ENCODE assay signal across 8 cellular contexts in genomic region chr6:692858-693736, GRCh38. TPM values are rescaled to one million over a fixed set of nuclear protein-coding genes. Genes with fewer than 3 reads are reported as not detected.
DNase-seq lines count a peak whose midpoint lies in the region; ATAC-seq and TF ChIP-seq lines count a peak whose summit lies in the region.

EXOC2 (minus strand) TSS chr6:693139; CDS start chr6:637818, 55,321 bp downstream.

- peak within 1 kb of the TSS; percentile 40 to 97 (median 94) for H3K27ac Mint-ChIP-seq in naive thymus-derived CD8-positive, alpha-beta T cell
- H3K27ac Mint-ChIP-seq in stimulated activated naive B cell treated with anti-CD40 and anti-IgM and Interleukin-4, amounts not matched to agents 10 μg/mL and 1 μg/mL and 100 μg/mL, for 72 hours = peak within 1 kb of the TSS; percentile 95

- POLR2A ChIA-PET in naive thymus-derived CD8-positive, alpha-beta T cell (lab: Charles Lee) = interaction anchor here (0.7 to 3.1 kb wide), 3 partner anchors 9 to 22 kb away, joined by 3 to 19 read pairs (median 4); no protein-coding TSS in a partner anchor

- no peaks in the 10 kb centered on the region for H3K27me3 Mint-ChIP-seq in naive thymus-derived CD8-positive, alpha-beta T cell
- H3K27me3 Mint-ChIP-seq in stimulated activated naive B cell treated with anti-CD40 and anti-IgM and Interleukin-4, amounts not matched to agents 10 μg/mL and 1 μg/mL and 100 μg/mL, for 72 hours = no peaks in the 10 kb centered on the region

- H3K4me1 Mint-ChIP-seq in naive thymus-derived CD8-positive, alpha-beta T cell = peaks cover 16 to 46% (median 36%) of the 10 kb centered on the region in 4 donors
- H3K4me1 Mint-ChIP-seq in stimulated activated naive B cell treated with anti-CD40 and anti-IgM and Interleukin-4, amounts not matched to agents 10 μg/mL and 1 μg/mL and 100 μg/mL, for 72 hours = peaks cover 19 to 31% of the 10 kb centered on the region in 2 donors

- no peaks in the 10 kb centered on the region for H3K9me3 Mint-ChIP-seq in naive thymus-derived CD8-positive, alpha-beta T cell
- H3K9me3 Mint-ChIP-seq in stimulated activated naive B cell treated with anti-CD40 and anti-IgM and Interleukin-4, amounts not matched to agents 10 μg/mL and 1 μg/mL and 100 μg/mL, for 72 hours = no peaks in the 10 kb centered on the region

- H3K4me3 Mint-ChIP-seq in naive thymus-derived CD8-positive, alpha-beta T cell = peak within 1 kb of the TSS; percentile 90 to 98 (median 95)
- H3K4me3 Mint-ChIP-seq in stimulated activated naive B cell treated with anti-CD40 and anti-IgM and Interleukin-4, amounts not matched to agents 10 μg/mL and 1 μg/mL and 100 μg/mL, for 72 hours = peak within 1 kb of the TSS; percentile 93 to 99

- H3K4me3 ChIP-seq in fibroblast of mammary gland (ENCODE audit: control insufficient read depth, low read depth, low read length) = peak within 1 kb of the TSS; percentile 85

- H3K36me3 Mint-ChIP-seq in naive thymus-derived CD8-positive, alpha-beta T cell = peaks cover 0 to 8% (median 0%) of the 10 kb centered on the region in 3 donors
- H3K36me3 Mint-ChIP-seq in stimulated activated naive B cell treated with anti-CD40 and anti-IgM and Interleukin-4, amounts not matched to agents 10 μg/mL and 1 μg/mL and 100 μg/mL, for 72 hours = peaks cover 9 to 11% of the 10 kb centered on the region in 2 donors

- no peak for TF ChIP-seq CTCF in fibroblast of mammary gland (conservative IDR thresholded peaks at IDR 0.05; ENCODE audit: control insufficient read depth, insufficient read depth, low read depth, low read length)

- peak; percentile 86 for ATAC-seq in GM21515 (IDR thresholded peaks at IDR 0.05; ENCODE audit: unreplicated experiment)
- peak; percentile 76 to 86 for ATAC-seq in naive thymus-derived CD8-positive, alpha-beta T cell
- peak; percentile 89 to 92 for ATAC-seq in stimulated activated naive B cell treated with anti-CD40 and anti-IgM and Interleukin-4, amounts not matched to agents 10 μg/mL and 1 μg/mL and 100 μg/mL, for 72 hours (replicated peaks)

- peak; percentile 33 for DNase-seq in DMS79 (lab: John Stamatoyannopoulos, UW)
- DNase-seq in HuH-7 (ENCODE audit: low spot score) = peak; percentile 62
- DNase-seq in RPMI7951 (ENCODE audit: low read depth) = peak; percentile 83
- DNase-seq in activated T-helper 1 cell treated with anti-CD3 and anti-CD28 coated beads, Interleukin-2, amount 50 U/mL, for 16 hours (ENCODE audit: low read depth in 1 of 2, low spot score in 1 of 2) = peak; percentile 65 to 74
- DNase-seq in fibroblast of mammary gland (ENCODE audit: low read depth) = peak; percentile 66
- DNase-seq in naive thymus-derived CD8-positive, alpha-beta T cell = peak; percentile 67 to 90 (median 80)
- peak; percentile 84 for DNase-seq in stimulated activated naive B cell treated with anti-CD40 and anti-IgM and Interleukin-4, amounts not matched to agents 10 μg/mL and 1 μg/mL and 100 μg/mL, for 72 hours

RNA-seq across cellular contexts. Expression of gene EXOC2, which starts in this region (rescaled TPM):
- 36.6 TPM in 2 replicates for total RNA-seq in RPMI7951 (2014; rRNA removed; shearing (Covaris generic))
- total RNA-seq in naive thymus-derived CD8-positive, alpha-beta T cell = 10 to 100 TPM; 34.7 to 40.3 TPM
- 10 to 100 TPM; 28.6 to 38.6 (median 36.7) TPM for polyA plus RNA-seq in naive thymus-derived CD8-positive, alpha-beta T cell

Comparison
In these comparisons a context has a peak if more than half of its experiments do, and no peak if none do; other contexts are left out.
1. Peak in every context shown above with its lines: DNase-seq, ATAC-seq and H3K4me3 ChIP-seq.
2. DNase-seq: peak in every context shown above with its lines; median percentile 84 in stimulated activated naive B cell treated with anti-CD40 and anti-IgM and Interleukin-4, amounts not matched to agents 10 μg/mL and 1 μg/mL and 100 μg/mL, for 72 hours; 83 in RPMI7951; 80 in naive thymus-derived CD8-positive, alpha-beta T cell; 70 in activated T-helper 1 cell treated with anti-CD3 and anti-CD28 coated beads, Interleukin-2, amount 50 U/mL, for 16 hours; 66 in fibroblast of mammary gland; 62 in HuH-7; 33 in DMS79.